22 cellular contexts compared by ENCODE assay signal in genomic region chr7:117126631-117127030, GRCh38.
DNase-seq lines count a peak whose midpoint lies in the region; ATAC-seq and TF ChIP-seq lines count a peak whose summit lies in the region.
"Had no signal": no experiment of that assay in that cellular context is flagged by ENCODE, and none has a peak within 500 bp of the region (broad histone marks: within the 10 kb centered on the region; RNA-seq: fewer than 3 reads in every experiment).

No MANE protein-coding gene starts in this region.

- H3K4me2 ChIP-seq in SK-N-SH, result 0 out of 2 replicates have a peak overlapping the region, but pooled peaks have one; percentile 3

- peaks cover 0 to 16% of the 10 kb centered on the region in 2 experiments for H3K36me3 ChIP-seq in SK-N-SH (replicated peaks in 1 of 2; ENCODE audit: control insufficient read depth in 1 of 2, insufficient read depth in 2 of 2, low read length in 1 of 2)
- no peaks in the 10 kb centered on the region for H3K36me3 ChIP-seq in Panc1 (ENCODE audit: control insufficient read depth, insufficient read depth, low read length)
- H3K36me3 ChIP-seq in ovary, result no peaks in the 10 kb centered on the region

- peak overlapping the region; percentile 1 to 94; a peak in 2 of 4 replicates for H3K27ac ChIP-seq in SK-N-SH (ENCODE audit: low read depth in 2 of 2, low read length in 1 of 2)
- H3K27ac ChIP-seq in Panc1 (ENCODE audit: low read length), result peak overlapping the region; percentile 11; the same call in 1 of the 2 replicates
- H3K27ac ChIP-seq in cingulate gyrus (ENCODE audit: low read depth, low read length), result peak overlapping the region; percentile 10
- H3K27ac ChIP-seq in ovary, result no peak overlapping the region
- H3K27ac ChIP-seq: epithelial cell of prostate had no signal

- no peak for TF ChIP-seq RAD21 in SK-N-SH (IDR thresholded peaks at IDR 0.05; ENCODE audit: low read length)

- H3K9me3 ChIP-seq in SK-N-SH (no peaks in the 10 kb centered on the region), Panc1 (ENCODE audit: control insufficient read depth, insufficient read depth, low read depth, low read length) (no peaks in the 10 kb centered on the region), ovary (no peaks in the 10 kb centered on the region)

- peaks cover 27% of the 10 kb centered on the region for H3F3A ChIP-seq in SK-N-SH (replicated peaks; ENCODE audit: insufficient read depth)

- ATAC-seq in SK-N-SH treated with all-trans-retinoic acid at 6 μM for 48 hours (no peak), Panc1 (no peak)
- ATAC-seq: HepG2 had no signal

- intact Hi-C loops in Panc1 (cut with micrococcal nuclease; ENCODE audit: unreplicated experiment), result no loop called here
- intact Hi-C loops in ovary (cut with DNase I), result loop anchor here in 2 of 4 donors (5.0 to 10.0 kb wide), 2 partner anchors 192 to 194 kb away; no protein-coding TSS in a partner anchor

- no peak overlapping the region for H3K4me3 ChIP-seq in SK-N-SH (ENCODE audit: low read depth in 2 of 2, low read length in 1 of 2)
- no peak overlapping the region for H3K4me3 ChIP-seq in Panc1 (ENCODE audit: low read depth in 2 of 2, low read length in 2 of 2)
- H3K4me3 ChIP-seq in ovary, result no peak overlapping the region

- H3K79me2 ChIP-seq in SK-N-SH (ENCODE audit: insufficient read depth), result peaks cover 4% of the 10 kb centered on the region

- no TSS peak for BruUV-seq in Panc1 (replicated peaks; lab: Mats Ljungman, UMichigan)

- POLR2A ChIA-PET in SK-N-SH (lab: Yijun Ruan, JAX), result no interaction called here
- POLR2A ChIA-PET in Panc1 (lab: Charles Lee), result no interaction called here

- H4K20me1 ChIP-seq in SK-N-SH (ENCODE audit: insufficient read depth), result no peaks in the 10 kb centered on the region

- in situ Hi-C loops in Panc1 (cut with HindIII; ENCODE audit: low pct_unique_long_range_greater_than_20kb, low sequenced_read_pairs), result no loop called here

- H3K4me1 ChIP-seq in SK-N-SH (ENCODE audit: control insufficient read depth in 1 of 2, insufficient read depth in 2 of 2, low read depth in 1 of 2, low read length in 1 of 2), result peaks cover 20 to 46% of the 10 kb centered on the region in 2 experiments
- peaks cover 27% of the 10 kb centered on the region for H3K4me1 ChIP-seq in Panc1 (ENCODE audit: control insufficient read depth, insufficient read depth, low read length)
- H3K4me1 ChIP-seq in ovary (ENCODE audit: insufficient read depth), result no peaks in the 10 kb centered on the region

- no peaks in the 10 kb centered on the region for H3K27me3 ChIP-seq in SK-N-SH (ENCODE audit: insufficient read depth)
- no peaks in the 10 kb centered on the region for H3K27me3 ChIP-seq in Panc1 (ENCODE audit: control insufficient read depth, insufficient read depth, low read length)
- no peaks in the 10 kb centered on the region for H3K27me3 ChIP-seq in ovary

- TF ChIP-seq POLR2A in ovary (IDR thresholded peaks at IDR 0.05), result no peak

- H3K9ac ChIP-seq in SK-N-SH, result peak overlapping the region; percentile 59; the same call in 1 of the 2 replicates

- no peak for TF ChIP-seq CTCF in SK-N-SH (IDR thresholded peaks at IDR 0.05)
- no peak for TF ChIP-seq CTCF in Panc1 (IDR thresholded peaks at IDR 0.05)
- no peak for TF ChIP-seq CTCF in ovary (IDR thresholded peaks at IDR 0.05)

- CTCF ChIA-PET in SK-N-SH (lab: Yijun Ruan, JAX) (interaction anchor here (0.8 to 14.9 kb wide), 33 partner anchors 8 to 259 kb away, joined by 3 to 668 read pairs (median 6); partner anchors contain the start of gene ST7), Panc1 (lab: Charles Lee) (interaction anchor here (1.8 kb wide), 1 partner anchor 107 kb away, joined by 4 read pairs; no protein-coding TSS in a partner anchor)

- TF ChIP-seq EP300 in SK-N-SH (IDR thresholded peaks at IDR 0.05; ENCODE audit: borderline replicate concordance in 1 of 2, low read depth in 1 of 2, low read length in 1 of 2) (no peak), ovary (IDR thresholded peaks at IDR 0.05) (no peak)

- H3K9me2 ChIP-seq in SK-N-SH, result no peaks in the 10 kb centered on the region

- WGBS in SK-N-SH (ENCODE audit: low lambda C conversion rate), result 83% methylated on average over 1 of the region's 1 CpG
- 89 to 100% (median 97%) methylated on average over 1 of the region's 1 CpG for WGBS in ovary, 3 donors

- DNase-seq in SK-N-SH (no peak), Panc1 (ENCODE audit: low read depth, low spot score) (no peak), DMS114 treated with DMSO at 0.1 percent for 48 hours (lab: John Stamatoyannopoulos, UW; ENCODE audit: unreplicated experiment) (no peak), NCI-H524 treated with DMSO at 0.1 percent for 48 hours (lab: John Stamatoyannopoulos, UW) (no peak), H4 (ENCODE audit: low spot score) (no peak), ovary (no peak)
- DNase-seq: activated CD4-positive, alpha-beta T cell treated with anti-CD3 and anti-CD28 coated beads for 48 hours; activated naive CD4-positive, alpha-beta T cell treated with anti-CD3 and anti-CD28 coated beads, Interleukin-2, amount 10 ng/mL, durations not matched to agents 7 days and 5 days; activated T-cell treated with anti-CD3 and anti-CD28 coated beads, Interleukin-2, amount 50 U/mL, for 48 hours; AML-193; CD4-positive, alpha-beta memory T cell; GOT3; head of caudate nucleus; mammary epithelial cell; NCI-H1048; NCI-H2029 treated with DMSO at 0.1 percent for 48 hours; NCI-H446 treated with DMSO at 0.1 percent for 48 hours; T-helper 1 cell had no signal

- no peak overlapping the region for H2AFZ ChIP-seq in SK-N-SH (ENCODE audit: low read depth)

TF ChIP-seq in SK-N-SH, 30 proteins besides CTCF, POLR2A, EP300 and RAD21 (continues in another document):
- no peak for TF ChIP-seq USF1 (IDR thresholded peaks at IDR 0.05; ENCODE audit: borderline replicate concordance, low read depth)
- TF ChIP-seq YY1 (IDR thresholded peaks at IDR 0.05; ENCODE audit: low read depth), result no peak
- no peak for TF ChIP-seq RCOR1 (IDR thresholded peaks at IDR 0.05; ENCODE audit: low read length)
- no peak for TF ChIP-seq TCF12 (IDR thresholded peaks at IDR 0.05)
- TF ChIP-seq CHD2 (IDR thresholded peaks at IDR 0.05; ENCODE audit: low read length, partially characterized antibody), result no peak
- no peak for TF ChIP-seq MEF2A (IDR thresholded peaks at IDR 0.05; ENCODE audit: borderline replicate concordance, low read depth)
- no peak for TF ChIP-seq RXRA (IDR thresholded peaks at IDR 0.05; ENCODE audit: borderline replicate concordance, low read depth)
- TF ChIP-seq PBX3 (IDR thresholded peaks at IDR 0.05), result no peak

TF ChIP-seq in SK-N-SH treated with all-trans-retinoic acid at 6 μM for 48 hours, 23 proteins besides CTCF, POLR2A, EP300 and RAD21:
- TF ChIP-seq ESRRG (CRISPR knock-in tag; IDR thresholded peaks at IDR 0.05) (no peak), CSDC2 (CRISPR knock-in tag; IDR thresholded peaks at IDR 0.05) (no peak), RARB (CRISPR knock-in tag; IDR thresholded peaks at IDR 0.05) (no peak), ZNF8 (CRISPR knock-in tag; IDR thresholded peaks at IDR 0.05) (no peak), TSHZ2 (CRISPR knock-in tag; IDR thresholded peaks at IDR 0.05) (no peak), BACH2 (CRISPR knock-in tag; IDR thresholded peaks at IDR 0.05; ENCODE audit: borderline replicate concordance) (no peak), ZNF565 (CRISPR knock-in tag; conservative IDR thresholded peaks at IDR 0.05; ENCODE audit: low read depth) (no peak), SNAI2 (CRISPR knock-in tag; IDR thresholded peaks at IDR 0.05) (no peak), ZFP30 (CRISPR knock-in tag; IDR thresholded peaks at IDR 0.05) (no peak), PPARA (CRISPR knock-in tag; IDR thresholded peaks at IDR 0.05; ENCODE audit: borderline replicate concordance) (no peak), OSR1 (CRISPR knock-in tag; IDR thresholded peaks at IDR 0.05) (no peak), ZNF70 (CRISPR knock-in tag; IDR thresholded peaks at IDR 0.05) (no peak), ZC3H10 (CRISPR knock-in tag; IDR thresholded peaks at IDR 0.05) (no peak), TCF4 (CRISPR knock-in tag; IDR thresholded peaks at IDR 0.05; ENCODE audit: borderline replicate concordance) (no peak), GLIS3 (CRISPR knock-in tag; IDR thresholded peaks at IDR 0.05) (no peak), CSRNP3 (CRISPR knock-in tag; IDR thresholded peaks at IDR 0.05) (no peak), ZFP3 (CRISPR knock-in tag; IDR thresholded peaks at IDR 0.05) (no peak), ISL1 (CRISPR knock-in tag; IDR thresholded peaks at IDR 0.05) (no peak)

Comparison
In these comparisons a context has a peak if more than half of its experiments do, and no peak if none do; other contexts are left out.
1. H3K27ac ChIP-seq: peak in SK-N-SH (2 of 2), Panc1 (single experiment) and cingulate gyrus (single experiment); none in ovary (0 of 2).